ENCODE assay signal across 13 cellular contexts in genomic region chr7:50651227-50651989, GRCh38.
A peak's percentile ranks its signal among the peaks of the same experiment; 100 is the strongest.
DNase-seq lines count a peak whose midpoint lies in the region; ATAC-seq and TF ChIP-seq lines count a peak whose summit lies in the region.
"Had no signal": no experiment of that assay in that cellular context is flagged by ENCODE, and none has a peak within 500 bp of the region (broad histone marks: within the 10 kb centered on the region; RNA-seq: fewer than 3 reads in every experiment).

No MANE protein-coding gene starts in this region.

- TF ChIP-seq CTCF in hepatocyte (IDR thresholded peaks at IDR 0.05; ENCODE audit: poor library complexity): no peak

- H3K4me3 ChIP-seq in hepatocyte: no peak overlapping the region

- no peaks in the 10 kb centered on the region for H3K9me3 ChIP-seq in hepatocyte (ENCODE audit: low read depth)
- H3K9me3 ChIP-seq: BE2C had no signal

- no peaks in the 10 kb centered on the region for H3K27me3 ChIP-seq in hepatocyte
- H3K27me3 ChIP-seq: BE2C had no signal

- H2AFZ ChIP-seq in hepatocyte: no peak overlapping the region

- H4K20me1 ChIP-seq in hepatocyte (ENCODE audit: insufficient read depth, poor library complexity, severe bottlenecking): no peaks in the 10 kb centered on the region

- H3K9me2 ChIP-seq in hepatocyte (replicated peaks; ENCODE audit: insufficient read depth): no peaks in the 10 kb centered on the region

- H3K27ac ChIP-seq in hepatocyte: peak overlapping the region; percentile 89

- no peak for DNase-seq in hepatocyte (ENCODE audit: low spot score)
- DNase-seq in activated effector memory CD4-positive, alpha-beta T cell treated with Interleukin-2 at 50 U/mL for 16 hours: no peak
- DNase-seq in NCI-H526 (lab: John Stamatoyannopoulos, UW): no peak
- no peak for DNase-seq in NCI-H1436 (lab: John Stamatoyannopoulos, UW)
- no peak for DNase-seq in SIG-M5 (lab: John Stamatoyannopoulos, UW)
- DNase-seq: BE2C, DMS79 treated with DMSO at 0.1 percent for 48 hours, NCI-H1417 treated with DMSO at 0.1 percent for 48 hours, NCI-H774, retina had no signal

- peaks cover 10% of the 10 kb centered on the region for H3K4me1 ChIP-seq in hepatocyte (ENCODE audit: insufficient read depth)
- H3K4me1 ChIP-seq: BE2C had no signal

- 89% methylated on average over 10 of the region's 10 CpGs for WGBS in hepatocyte (ENCODE audit: low lambda C conversion rate, missing lambda C conversion rate)

- no peak overlapping the region for H3K4me2 ChIP-seq in hepatocyte

- no peaks in the 10 kb centered on the region for H3K36me3 ChIP-seq in hepatocyte (replicated peaks; ENCODE audit: insufficient read depth, low read depth)
- H3K36me3 ChIP-seq: BE2C had no signal

- H3K79me2 ChIP-seq in hepatocyte: peaks cover 6% of the 10 kb centered on the region

- peak; percentile 81 for ATAC-seq in GM18861 (IDR thresholded peaks at IDR 0.05; ENCODE audit: unreplicated experiment)
- peak; percentile 55 for ATAC-seq in GM21737 (IDR thresholded peaks at IDR 0.05; ENCODE audit: unreplicated experiment)
- peak; percentile 76 for ATAC-seq in HG03378 (IDR thresholded peaks at IDR 0.05; ENCODE audit: unreplicated experiment)
